In the genomic region with DNA sequence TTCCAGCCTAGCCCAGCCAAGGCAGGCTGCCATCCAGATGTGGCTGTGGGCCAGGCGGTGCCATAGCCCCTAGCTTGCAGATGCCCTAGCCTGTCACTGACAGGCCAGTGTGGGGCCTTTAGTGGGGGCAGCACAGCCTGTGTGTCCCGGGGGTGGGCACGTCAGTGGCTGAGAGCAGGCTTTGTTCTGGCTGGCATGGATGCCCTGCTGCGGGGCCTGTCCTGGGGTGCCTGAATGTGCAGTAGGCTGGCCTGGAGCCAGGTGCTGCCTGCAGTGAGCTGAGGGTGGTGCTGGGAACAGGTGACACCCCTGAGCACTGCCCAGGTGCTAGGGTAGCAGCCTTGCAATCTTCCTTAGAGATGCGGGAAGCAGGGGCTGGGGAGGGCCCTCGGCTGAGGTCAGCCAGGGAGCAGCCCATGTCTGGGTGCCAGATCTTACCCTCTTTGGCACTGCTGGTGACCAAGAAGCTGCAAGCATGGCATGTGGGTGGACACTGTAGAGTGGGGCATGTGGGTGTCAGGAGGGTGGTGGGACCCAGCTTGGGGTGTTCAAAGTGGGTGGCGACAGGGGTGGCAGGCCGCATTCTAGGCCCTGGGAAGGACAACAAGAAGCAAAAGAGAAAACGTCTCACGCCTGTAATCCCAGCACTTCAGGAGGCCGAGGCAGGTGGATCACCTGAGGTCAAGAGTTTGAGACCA, we compare ENCODE assay signal across 13 cellular contexts. TPM values are rescaled to one million over a fixed set of nuclear protein-coding genes. Genes with fewer than 3 reads are reported as not detected.
"Had no signal": no experiment of that assay in that cellular context is flagged by ENCODE, and none has a peak within 500 bp of the region (broad histone marks: within the 10 kb centered on the region; RNA-seq: fewer than 3 reads in every experiment).

No MANE protein-coding gene starts in this region.

RNA-seq across cellular contexts. Expression of a gene that starts 37.6 kb away (rescaled TPM):
- total RNA-seq: activated CD4-positive, alpha-beta memory T cell treated with anti-CD3 and anti-CD28 coated beads for 36 hours; activated CD4-positive, alpha-beta T cell treated with anti-CD3 and anti-CD28 coated beads for 36 hours; activated CD4-positive, alpha-beta T cell treated with anti-CD3 and anti-CD28 coated beads, Interleukin-2, amount 10 ng/mL, durations not matched to agents 24 days and 14 days; activated CD8-positive, alpha-beta memory T cell treated with anti-CD3 and anti-CD28 coated beads for 36 hours; activated CD8-positive, alpha-beta memory T cell treated with anti-CD3 and anti-CD28 coated beads, Interleukin-2, amount 10 ng/mL, durations not matched to agents 7 days and 5 days; activated CD8-positive, alpha-beta T cell treated with anti-CD3 and anti-CD28 coated beads, Interleukin-2, amount 10 ng/mL, durations not matched to agents 7 days and 5 days; activated naive CD4-positive, alpha-beta T cell treated with anti-CD3 and anti-CD28 coated beads for 36 hours; activated naive CD4-positive, alpha-beta T cell treated with anti-CD3 and anti-CD28 coated beads, Interleukin-2, amount 50 U/mL, for 72 hours; activated naive CD8-positive, alpha-beta T cell treated with anti-CD3 and anti-CD28 coated beads, Interleukin-2, amount 10 ng/mL, durations not matched to agents 7 days and 5 days; activated T-helper 1 cell treated with anti-CD3 and anti-CD28 coated beads, Interleukin-12 subunit alpha, Interleukin-12 subunit beta, Interleukin-2, Interleukin-4 antibody, amounts not matched to agents 30 ng/mL and 10 ng/mL and 1 ng/mL, durations not matched to agents 14 hours and 24 hours and 36 hours; activated T-helper 2 cell treated with anti-CD3 and anti-CD28 coated beads, Interferon-gamma antibody, Interleukin-2, Interleukin-4, amounts not matched to agents 10 μg/mL and 5 μg/mL and 100 μg/mL, durations not matched to agents 14 hours and 24 hours and 36 hours; esophagus mucosa; T-helper 1 cell treated with Interleukin-12 subunit alpha and Interleukin-12 subunit beta and Interleukin-4 antibody, amounts not matched to agents 30 ng/mL and 1 ng/mL, for 36 hours had no signal
